Comparison of ENCODE assay signal across 8 cellular contexts in the genomic region with DNA sequence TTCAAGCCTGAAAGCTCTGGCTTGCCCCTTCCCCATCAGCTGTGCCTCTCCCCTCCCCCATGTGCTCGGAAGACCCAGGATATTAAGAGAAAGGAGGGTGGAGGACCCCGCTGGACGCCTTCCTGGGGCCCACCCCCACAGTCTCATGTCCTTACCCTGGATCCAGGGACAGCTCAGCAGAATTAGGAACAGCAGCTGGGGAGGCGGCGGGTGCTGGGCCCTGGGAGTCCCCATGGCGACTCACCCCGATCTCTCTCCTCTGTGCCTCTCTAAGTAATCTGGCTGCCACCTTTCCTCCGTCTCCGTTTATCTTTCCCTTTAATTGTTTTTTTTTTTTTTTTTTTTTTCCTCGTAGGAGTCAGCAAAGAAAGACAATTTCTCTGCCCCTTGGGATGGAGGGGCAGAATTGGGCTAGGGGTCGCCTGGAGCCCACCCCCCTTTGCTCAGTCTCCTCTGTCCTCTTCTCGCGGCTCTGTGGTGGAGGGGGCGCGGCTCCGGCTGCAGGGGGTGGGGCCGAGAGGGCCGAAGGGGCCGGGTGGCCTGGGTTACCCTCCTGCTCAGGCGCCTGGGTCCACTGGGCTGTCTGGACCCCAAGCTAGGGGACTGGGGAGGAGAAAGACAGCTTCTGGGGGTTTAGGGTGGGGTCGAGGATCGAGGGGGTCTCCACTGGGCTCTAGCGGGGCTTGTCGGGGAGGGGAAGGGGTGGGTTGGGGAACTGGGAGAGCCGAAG. TPM values are rescaled to one million over a fixed set of nuclear protein-coding genes. Genes with fewer than 3 reads are reported as not detected.
DNase-seq lines count a peak whose midpoint lies in the region; ATAC-seq and TF ChIP-seq lines count a peak whose summit lies in the region.

No MANE protein-coding gene starts in this region.

- H3K9me3 ChIP-seq in MM.1S (replicated peaks; ENCODE audit: insufficient read depth, low read length), result no peaks in the 10 kb centered on the region

- no peaks in the 10 kb centered on the region; the same call in 1 of the 2 replicates for H3K36me3 Mint-ChIP-seq in HFFc6 (ENCODE audit: low read depth)

- TF ChIP-seq CTCF in HFFc6 (IDR thresholded peaks at IDR 0.05) (no peak), WI38 (IDR thresholded peaks at IDR 0.05; ENCODE audit: low read depth, low read length) (no peak), MM.1S (IDR thresholded peaks at IDR 0.05; ENCODE audit: low read length) (no peak)

- H3K27me3 Mint-ChIP-seq in HFFc6 (ENCODE audit: insufficient read depth), result peaks cover 27% of the 10 kb centered on the region

- peak overlapping the region; percentile 61; the same call in 1 of the 2 replicates for H3K4me3 Mint-ChIP-seq in HFFc6

- ATAC-seq in GM19463 (IDR thresholded peaks at IDR 0.05; ENCODE audit: unreplicated experiment), result no peak

- no peaks in the 10 kb centered on the region for H3F3A ChIP-seq in MM.1S (ENCODE audit: insufficient read depth, low read length)

- H3K79me2 ChIP-seq in MM.1S (ENCODE audit: low read length), result no peaks in the 10 kb centered on the region

- no peak overlapping the region; the same call in 1 of the 2 replicates for H3K27ac Mint-ChIP-seq in HFFc6

- 0 out of 2 replicates have a peak, but pooled peaks cover 4% of the 10 kb centered on the region for H3K4me1 ChIP-seq in MM.1S (ENCODE audit: low read length)

- H3K9ac ChIP-seq in MM.1S (ENCODE audit: low read length), result no peak overlapping the region

- H3K4me3 ChIP-seq in WI38 (ENCODE audit: low read depth, low read length) (0 out of 2 replicates have a peak overlapping the region, but pooled peaks have one; percentile 64), MM.1S (ENCODE audit: low read length) (no peak overlapping the region)

- no peaks in the 10 kb centered on the region for H3K36me3 ChIP-seq in MM.1S (replicated peaks; ENCODE audit: insufficient read depth, low read length)

- peaks cover 64% of the 10 kb centered on the region for H3K27me3 ChIP-seq in MM.1S (replicated peaks; ENCODE audit: insufficient read depth, low read length)

- no peak overlapping the region for H3K4me2 ChIP-seq in MM.1S (ENCODE audit: low read depth, low read length)

- no peaks in the 10 kb centered on the region for H4K20me1 ChIP-seq in MM.1S (ENCODE audit: insufficient read depth, low read length)

- H2AFZ ChIP-seq in MM.1S (ENCODE audit: low read length), result no peak overlapping the region

- DNase-seq in AG08396 (ENCODE audit: low spot score) (peak; percentile 70), HFFc6 (no peak), kidney glomerular epithelial cell (lab: John Stamatoyannopoulos, UW) (peak; percentile 56), NCI-H524 treated with DMSO at 0.1 percent for 48 hours (lab: John Stamatoyannopoulos, UW) (no peak), MM.1S (no peak)
- no peak for DNase-seq in stimulated activated CD4-positive, alpha-beta T cell treated with anti-CD3 and anti-CD28 coated beads, Interleukin-2, amount 100 ng/mL, for 24 hours

- H3K9me2 ChIP-seq in MM.1S (replicated peaks; ENCODE audit: insufficient read depth, low read length), result no peaks in the 10 kb centered on the region

- H3K4me1 Mint-ChIP-seq in HFFc6 (ENCODE audit: low read depth), result peaks cover 12% of the 10 kb centered on the region

- H3K27ac ChIP-seq in MM.1S (ENCODE audit: low read length), result no peak overlapping the region

- H3K9me3 Mint-ChIP-seq in HFFc6, result no peaks in the 10 kb centered on the region

RNA-seq across cellular contexts. Expression of a gene that starts 0.4 kb away (rescaled TPM):
- total RNA-seq in HFFc6 (2021; fragmentation: NEBNext Ultra II Directional; extraction: Animal tissue kit (Norgen Biotek cat#: 25700)), result 1 to 10 TPM; 1.5 to 4.5 (median 3.9) TPM

RNA-seq across cellular contexts. Expression of a gene that starts 1.3 kb away (rescaled TPM):
- total RNA-seq in HFFc6 (2021; fragmentation: NEBNext Ultra II Directional; extraction: Animal tissue kit (Norgen Biotek cat#: 25700)), result 10 to 100 TPM in 4 of 6 experiments, 1 to 10 TPM in 2; 5.1 to 15.9 (median 14.1) TPM

RNA-seq across cellular contexts. Expression of a gene that starts 27.1 kb away (rescaled TPM):
- total RNA-seq in HFFc6 (2021; fragmentation: NEBNext Ultra II Directional; extraction: Animal tissue kit (Norgen Biotek cat#: 25700)), result 10 to 100 TPM; 13.9 to 17.0 (median 16.1) TPM

RNA-seq across cellular contexts. Expression of a gene that starts 35.9 kb away (rescaled TPM):
- 100 to 1,000 TPM in 3 of 6 experiments, 10 to 100 TPM in 3; 82.6 to 115 (median 94.7) TPM for total RNA-seq in HFFc6 (2021; fragmentation: NEBNext Ultra II Directional; extraction: Animal tissue kit (Norgen Biotek cat#: 25700))

Comparison
In these comparisons a context has a peak if more than half of its experiments do, and no peak if none do; other contexts are left out.
1. DNase-seq: peak in AG08396 (single experiment) and kidney glomerular epithelial cell (single experiment); none in HFFc6 (single experiment), NCI-H524 treated with DMSO at 0.1 percent for 48 hours (single experiment), stimulated activated CD4-positive, alpha-beta T cell treated with anti-CD3 and anti-CD28 coated beads, Interleukin-2, amount 100 ng/mL, for 24 hours (0 of 2) and MM.1S (single experiment).